In genomic region chr1:107767156-107767582, GRCh38 we compare ENCODE assay signal across 1 cellular context.
A peak's percentile ranks its signal among the peaks of the same experiment; 100 is the strongest.
TF ChIP-seq lines count a peak whose summit lies in the region.

No MANE protein-coding gene starts in this region.

TF ChIP-seq in HEK293, 187 proteins besides CTCF, POLR2A, EP300 and RAD21 (continued from another document):
- TF ChIP-seq PRDM2 (tag by site-specific recombination; IDR thresholded peaks at IDR 0.05; ENCODE audit: borderline replicate concordance) (no peak), PRDM4 (tag by site-specific recombination; IDR thresholded peaks at IDR 0.05) (peak; percentile 89), ZNF302 (tag by site-specific recombination; IDR thresholded peaks at IDR 0.05; ENCODE audit: low read depth) (no peak), ZNF621 (tag by site-specific recombination; IDR thresholded peaks at IDR 0.05) (no peak), ZNF426 (tag by site-specific recombination; IDR thresholded peaks at IDR 0.05) (no peak), PRDM6 (tag by site-specific recombination; IDR thresholded peaks at IDR 0.05) (peak; percentile 92), ZNF501 (tag by site-specific recombination; IDR thresholded peaks at IDR 0.05) (no peak), PRDM1 (tag by site-specific recombination; IDR thresholded peaks at IDR 0.05) (no peak), ZNF280D (tag by site-specific recombination; IDR thresholded peaks at IDR 0.05) (no peak), ZNF776 (tag by site-specific recombination; IDR thresholded peaks at IDR 0.05; ENCODE audit: borderline replicate concordance) (no peak; the same call in 1 of the 2 replicates), ZNF221 (tag by site-specific recombination; IDR thresholded peaks at IDR 0.05; ENCODE audit: borderline replicate concordance) (no peak), ZNF624 (tag by site-specific recombination; IDR thresholded peaks at IDR 0.05) (no peak), ZNF777 (tag by site-specific recombination; IDR thresholded peaks at IDR 0.05; ENCODE audit: borderline replicate concordance) (no peak), ZNF518A (tag by site-specific recombination; conservative IDR thresholded peaks at IDR 0.05; ENCODE audit: low read depth) (peak; percentile 49), ZNF2 (tag by site-specific recombination; IDR thresholded peaks at IDR 0.05) (peak; percentile 88), SP3 (tag by site-specific recombination; IDR thresholded peaks at IDR 0.05) (peak; percentile 48), ZNF530 (tag by site-specific recombination; IDR thresholded peaks at IDR 0.05; ENCODE audit: low read depth) (no peak), HOXC10 (CRISPR knock-in tag; IDR thresholded peaks at IDR 0.05) (no peak), OVOL3 (tag by site-specific recombination; IDR thresholded peaks at IDR 0.05) (no peak), ZNF549 (tag by site-specific recombination; IDR thresholded peaks at IDR 0.05) (no peak), ZBTB11 (tag by site-specific recombination; conservative IDR thresholded peaks at IDR 0.05; ENCODE audit: low read depth) (no peak), ZFHX2 (tag by site-specific recombination; conservative IDR thresholded peaks at IDR 0.05) (no peak)
